Comparison of ENCODE assay signal across 9 cellular contexts in the genomic region with DNA sequence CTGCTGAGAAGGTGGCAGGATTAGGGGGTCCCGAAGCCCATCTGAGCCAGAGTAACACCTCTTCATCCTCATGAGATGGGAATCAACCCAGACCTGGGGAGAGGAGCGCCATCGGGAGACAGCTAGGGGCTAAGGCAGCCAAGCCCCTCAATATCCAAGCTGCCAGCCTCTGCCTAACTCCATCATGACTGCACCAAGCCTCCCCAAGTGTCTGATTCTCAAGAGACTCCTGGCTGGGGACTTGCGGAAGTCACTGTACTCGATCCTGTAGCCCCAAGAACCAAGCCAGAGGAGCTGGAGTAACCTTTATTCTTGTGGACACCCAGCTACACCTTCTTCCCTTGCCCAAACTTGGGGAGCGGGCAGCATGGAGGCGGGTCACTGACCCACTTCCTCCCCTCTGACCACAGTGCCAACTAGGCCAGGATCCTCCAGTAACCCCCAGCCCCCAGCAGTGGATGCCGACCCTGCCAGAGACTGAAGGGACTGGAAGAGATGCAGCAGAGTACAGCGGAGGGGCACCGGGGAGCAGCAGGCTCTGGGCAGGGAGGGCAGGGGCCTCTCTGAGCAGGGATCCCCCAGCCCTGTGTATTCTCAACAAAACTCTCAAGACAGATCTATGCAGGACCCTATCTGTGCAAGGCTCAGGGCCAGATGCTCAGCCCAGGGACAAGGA. TPM values are rescaled to one million over a fixed set of nuclear protein-coding genes. Genes with fewer than 3 reads are reported as not detected.
DNase-seq lines count a peak whose midpoint lies in the region; ATAC-seq and TF ChIP-seq lines count a peak whose summit lies in the region.
"Had no signal": no experiment of that assay in that cellular context is flagged by ENCODE, and none has a peak within 500 bp of the region (broad histone marks: within the 10 kb centered on the region; RNA-seq: fewer than 3 reads in every experiment).

No MANE protein-coding gene starts in this region.

- H3K4me3 Mint-ChIP-seq in activated T-cell treated with anti-CD3 and anti-CD28 coated beads, Interleukin-2, amount 50 U/mL, for 24 hours, result no peak overlapping the region

- TF ChIP-seq CTCF in foreskin fibroblast (IDR thresholded peaks at IDR 0.05; ENCODE audit: low read depth, low read length), result no peak

- H3K27me3 ChIP-seq in SJCRH30 (no peaks in the 10 kb centered on the region), skeletal muscle satellite cell (ENCODE audit: control insufficient read depth, insufficient read depth, low read length) (no peaks in the 10 kb centered on the region)

- no peak for ATAC-seq in GM21360 (IDR thresholded peaks at IDR 0.05; ENCODE audit: unreplicated experiment)
- ATAC-seq in GM21737 (IDR thresholded peaks at IDR 0.05; ENCODE audit: unreplicated experiment), result no peak

- no peaks in the 10 kb centered on the region for H3K27me3 Mint-ChIP-seq in activated T-cell treated with anti-CD3 and anti-CD28 coated beads, Interleukin-2, amount 50 U/mL, for 24 hours
- H3K27me3 Mint-ChIP-seq: activated CD8-positive, alpha-beta memory T cell treated with anti-CD3 and anti-CD28 coated beads, Interleukin-2, amount 10 ng/mL, durations not matched to agents 7 days and 5 days had no signal

- H3K36me3 Mint-ChIP-seq in activated T-cell treated with anti-CD3 and anti-CD28 coated beads, Interleukin-2, amount 50 U/mL, for 24 hours (ENCODE audit: low read depth), result peaks cover 7% of the 10 kb centered on the region
- H3K36me3 Mint-ChIP-seq: activated CD8-positive, alpha-beta memory T cell treated with anti-CD3 and anti-CD28 coated beads, Interleukin-2, amount 10 ng/mL, durations not matched to agents 7 days and 5 days had no signal

- peak overlapping the region; percentile 80 for H3K9ac ChIP-seq in skeletal muscle satellite cell (ENCODE audit: low read depth, low read length)

- DNase-seq in SJCRH30 (no peak), foreskin fibroblast (no peak), AG08396 (ENCODE audit: low spot score) (no peak)
- DNase-seq in activated T-cell treated with anti-CD3 and anti-CD28 coated beads, Interleukin-2, amount 50 U/mL, for 24 hours, result no peak
- DNase-seq: activated CD8-positive, alpha-beta memory T cell treated with anti-CD3 and anti-CD28 coated beads, Interleukin-2, amount 10 ng/mL, durations not matched to agents 7 days and 5 days had no signal

- H3K27ac Mint-ChIP-seq in activated T-cell treated with anti-CD3 and anti-CD28 coated beads, Interleukin-2, amount 50 U/mL, for 24 hours, result no peak overlapping the region
- H3K27ac Mint-ChIP-seq: activated CD8-positive, alpha-beta memory T cell treated with anti-CD3 and anti-CD28 coated beads, Interleukin-2, amount 10 ng/mL, durations not matched to agents 7 days and 5 days had no signal

- H3K4me1 ChIP-seq in SJCRH30 (peaks cover 60% of the 10 kb centered on the region), skeletal muscle satellite cell (ENCODE audit: control insufficient read depth, insufficient read depth, low read length) (peaks cover 55% of the 10 kb centered on the region)

- peak overlapping the region; percentile 28; the same call in 1 of the 2 replicates for H3K27ac ChIP-seq in SJCRH30

- no peaks in the 10 kb centered on the region for H3K9me3 Mint-ChIP-seq in activated T-cell treated with anti-CD3 and anti-CD28 coated beads, Interleukin-2, amount 50 U/mL, for 24 hours

- H3K4me3 ChIP-seq in GM08714 (ENCODE audit: low read length), result peak overlapping the region; percentile 78; the same call in 1 of the 2 replicates
- peak overlapping the region; percentile 62 for H3K4me3 ChIP-seq in SJCRH30
- H3K4me3 ChIP-seq in foreskin fibroblast (ENCODE audit: low read depth in 1 of 2, low read length in 2 of 2), result peak overlapping the region; percentile 52 to 61
- H3K4me3 ChIP-seq in skeletal muscle satellite cell (ENCODE audit: low read length), result peak overlapping the region; percentile 68

- H3K9me3 ChIP-seq in SJCRH30 (replicated peaks), result no peaks in the 10 kb centered on the region
- no peaks in the 10 kb centered on the region for H3K9me3 ChIP-seq in skeletal muscle satellite cell (replicated peaks; ENCODE audit: low read length)

- H3K4me2 ChIP-seq in skeletal muscle satellite cell (ENCODE audit: low read length), result peak overlapping the region; percentile 84

- H3K36me3 ChIP-seq in SJCRH30, result no peaks in the 10 kb centered on the region
- H3K36me3 ChIP-seq in skeletal muscle satellite cell (ENCODE audit: insufficient read depth, low read length), result peaks cover 3% of the 10 kb centered on the region

- peaks cover 28% of the 10 kb centered on the region for H3K4me1 Mint-ChIP-seq in activated T-cell treated with anti-CD3 and anti-CD28 coated beads, Interleukin-2, amount 50 U/mL, for 24 hours (ENCODE audit: low read depth)

RNA-seq across cellular contexts. Expression of gene HDAC5, which starts 13.3 kb away (rescaled TPM):
- total RNA-seq in SJCRH30 (2014; rRNA removed; shearing (Covaris generic)), result 96.4 and 103 TPM in 2 replicates
- 21.6 and 26.1 TPM in 2 replicates for total RNA-seq in skeletal muscle satellite cell (2012; rRNA removed)

RNA-seq across cellular contexts. Expression of gene HROB, which starts 31.6 kb away (rescaled TPM):
- total RNA-seq in SJCRH30 (2014; rRNA removed; shearing (Covaris generic)), result 10.0 and 11.1 TPM in 2 replicates
- 2.8 and 3.9 TPM in 2 replicates for total RNA-seq in skeletal muscle satellite cell (2012; rRNA removed)

RNA-seq across cellular contexts. Expression of gene G6PC3, which starts 39.6 kb away (rescaled TPM):
- total RNA-seq in SJCRH30 (2014; rRNA removed; shearing (Covaris generic)), result 34.6 and 37.3 TPM in 2 replicates
- total RNA-seq in skeletal muscle satellite cell (2012; rRNA removed), result 29.7 and 40.2 TPM in 2 replicates

RNA-seq across cellular contexts. Expression of gene LSM12, which starts 43.7 kb away (rescaled TPM):
- total RNA-seq in SJCRH30 (2014; rRNA removed; shearing (Covaris generic)), result 90.8 and 95.6 TPM in 2 replicates
- 76.6 and 79.7 TPM in 2 replicates for total RNA-seq in skeletal muscle satellite cell (2012; rRNA removed)
